ENCODE assay signal across 13 cellular contexts in genomic region chr17:78707016-78707415, GRCh38.
DNase-seq lines count a peak whose midpoint lies in the region; ATAC-seq and TF ChIP-seq lines count a peak whose summit lies in the region.
"Had no signal": no experiment of that assay in that cellular context is flagged by ENCODE, and none has a peak within 500 bp of the region (broad histone marks: within the 10 kb centered on the region; RNA-seq: fewer than 3 reads in every experiment).

No MANE protein-coding gene starts in this region.

- no peak for ATAC-seq in activated T-cell treated with anti-CD3 and anti-CD28 coated beads, Interleukin-2, amount 50 U/mL, for 72 hours (replicated peaks in 1 of 2)
- no peak for ATAC-seq in activated T-cell treated with anti-CD3 and anti-CD28 coated beads, Interleukin-2, amount 50 U/mL, for 4 hours
- no peak for ATAC-seq in stimulated activated naive B cell treated with anti-CD40 and anti-IgM and Interleukin-4, amounts not matched to agents 10 μg/mL and 1 μg/mL and 100 μg/mL, for 72 hours (replicated peaks)
- no peak for ATAC-seq in HG03521 (IDR thresholded peaks at IDR 0.05; ENCODE audit: unreplicated experiment)
- ATAC-seq: WTC11 had no signal

- no peak overlapping the region for H3K4me3 Mint-ChIP-seq in activated T-cell treated with anti-CD3 and anti-CD28 coated beads, Interleukin-2, amount 50 U/mL, for 72 hours
- H3K4me3 Mint-ChIP-seq in activated T-cell treated with anti-CD3 and anti-CD28 coated beads, Interleukin-2, amount 50 U/mL, for 4 hours, result no peak overlapping the region
- peak overlapping the region; percentile 23 for H3K4me3 Mint-ChIP-seq in endothelial cell (ENCODE audit: unreplicated experiment)
- no peak overlapping the region for H3K4me3 Mint-ChIP-seq in stimulated activated naive B cell treated with anti-CD40 and anti-IgM and Interleukin-4, amounts not matched to agents 10 μg/mL and 1 μg/mL and 100 μg/mL, for 72 hours
- H3K4me3 Mint-ChIP-seq: WTC11 had no signal

- peaks cover 5 to 15% of the 10 kb centered on the region in 2 donors for H3K36me3 Mint-ChIP-seq in activated T-cell treated with anti-CD3 and anti-CD28 coated beads, Interleukin-2, amount 50 U/mL, for 72 hours (ENCODE audit: insufficient read depth in 2 of 2)
- peaks cover 47% of the 10 kb centered on the region for H3K36me3 Mint-ChIP-seq in activated T-cell treated with anti-CD3 and anti-CD28 coated beads, Interleukin-2, amount 50 U/mL, for 4 hours (ENCODE audit: insufficient read depth)
- peaks cover 4% of the 10 kb centered on the region for H3K36me3 Mint-ChIP-seq in endothelial cell (ENCODE audit: low read depth, unreplicated experiment)
- H3K36me3 Mint-ChIP-seq in stimulated activated naive B cell treated with anti-CD40 and anti-IgM and Interleukin-4, amounts not matched to agents 10 μg/mL and 1 μg/mL and 100 μg/mL, for 72 hours, result peaks cover 46 to 58% of the 10 kb centered on the region in 2 donors

- H3K27ac Mint-ChIP-seq in activated T-cell treated with anti-CD3 and anti-CD28 coated beads, Interleukin-2, amount 50 U/mL, for 72 hours, result peak overlapping the region; percentile 67
- H3K27ac Mint-ChIP-seq in endothelial cell (ENCODE audit: unreplicated experiment), result no peak overlapping the region
- H3K27ac Mint-ChIP-seq in stimulated activated naive B cell treated with anti-CD40 and anti-IgM and Interleukin-4, amounts not matched to agents 10 μg/mL and 1 μg/mL and 100 μg/mL, for 72 hours, result peak overlapping the region; percentile 56
- H3K27ac Mint-ChIP-seq: WTC11 had no signal

- no peaks in the 10 kb centered on the region for H3K9me3 Mint-ChIP-seq in activated T-cell treated with anti-CD3 and anti-CD28 coated beads, Interleukin-2, amount 50 U/mL, for 72 hours
- no peaks in the 10 kb centered on the region for H3K9me3 Mint-ChIP-seq in activated T-cell treated with anti-CD3 and anti-CD28 coated beads, Interleukin-2, amount 50 U/mL, for 4 hours
- H3K9me3 Mint-ChIP-seq in endothelial cell (ENCODE audit: unreplicated experiment), result no peaks in the 10 kb centered on the region
- peaks cover 0 to 4% of the 10 kb centered on the region in 2 donors for H3K9me3 Mint-ChIP-seq in stimulated activated naive B cell treated with anti-CD40 and anti-IgM and Interleukin-4, amounts not matched to agents 10 μg/mL and 1 μg/mL and 100 μg/mL, for 72 hours
- H3K9me3 Mint-ChIP-seq: WTC11 had no signal

- DNase-seq in activated T-cell treated with anti-CD3 and anti-CD28 coated beads, Interleukin-2, amount 50 U/mL, for 72 hours, result no peak
- DNase-seq in activated T-cell treated with anti-CD3 and anti-CD28 coated beads, Interleukin-2, amount 50 U/mL, for 4 hours, result no peak
- DNase-seq in T1000 (lab: John Stamatoyannopoulos, UW) (peak; percentile 33), endothelial cell (ENCODE audit: low spot score) (no peak), DMS 273 (lab: John Stamatoyannopoulos, UW; ENCODE audit: unreplicated experiment) (no peak), SW480 (ENCODE audit: low spot score) (no peak)
- DNase-seq in stimulated activated naive B cell treated with anti-CD40 and anti-IgM and Interleukin-4, amounts not matched to agents 10 μg/mL and 1 μg/mL and 100 μg/mL, for 72 hours, result no peak
- DNase-seq: KG1, NCI-H187 treated with DMSO at 0.1 percent for 48 hours, NCI-H748 treated with DMSO at 0.1 percent for 48 hours, posterior cingulate gyrus had no signal

- peaks cover 61% of the 10 kb centered on the region for H3K4me1 Mint-ChIP-seq in activated T-cell treated with anti-CD3 and anti-CD28 coated beads, Interleukin-2, amount 50 U/mL, for 72 hours (ENCODE audit: low read depth)
- H3K4me1 Mint-ChIP-seq in activated T-cell treated with anti-CD3 and anti-CD28 coated beads, Interleukin-2, amount 50 U/mL, for 4 hours (ENCODE audit: low read depth), result peaks cover 43% of the 10 kb centered on the region
- peaks cover 22% of the 10 kb centered on the region for H3K4me1 Mint-ChIP-seq in endothelial cell (ENCODE audit: unreplicated experiment)
- H3K4me1 Mint-ChIP-seq in stimulated activated naive B cell treated with anti-CD40 and anti-IgM and Interleukin-4, amounts not matched to agents 10 μg/mL and 1 μg/mL and 100 μg/mL, for 72 hours, result peaks cover 40 to 59% of the 10 kb centered on the region in 2 donors

- H3K27me3 Mint-ChIP-seq in activated T-cell treated with anti-CD3 and anti-CD28 coated beads, Interleukin-2, amount 50 U/mL, for 72 hours (ENCODE audit: low read depth), result no peaks in the 10 kb centered on the region
- no peaks in the 10 kb centered on the region for H3K27me3 Mint-ChIP-seq in activated T-cell treated with anti-CD3 and anti-CD28 coated beads, Interleukin-2, amount 50 U/mL, for 4 hours (ENCODE audit: low read depth)
- H3K27me3 Mint-ChIP-seq in endothelial cell (ENCODE audit: unreplicated experiment), result no peaks in the 10 kb centered on the region
- H3K27me3 Mint-ChIP-seq in stimulated activated naive B cell treated with anti-CD40 and anti-IgM and Interleukin-4, amounts not matched to agents 10 μg/mL and 1 μg/mL and 100 μg/mL, for 72 hours, result no peaks in the 10 kb centered on the region

- no peak for TF ChIP-seq CTCF in endothelial cell (IDR thresholded peaks at IDR 0.05; ENCODE audit: unreplicated experiment)
